ENCODE assay signal across 2 cellular contexts in genomic region chr7:101099969-101100781, GRCh38.
TF ChIP-seq lines count a peak whose summit lies in the region.

No MANE protein-coding gene starts in this region.

TF ChIP-seq in SK-N-SH treated with all-trans-retinoic acid at 6 μM for 48 hours, 23 proteins besides CTCF, POLR2A, EP300 and RAD21:
- TF ChIP-seq TSHZ2 (CRISPR knock-in tag; IDR thresholded peaks at IDR 0.05) = no peak
- peak; percentile 90; the same call in 1 of the 2 replicates for TF ChIP-seq PATZ1 (CRISPR knock-in tag; IDR thresholded peaks at IDR 0.05; ENCODE audit: borderline replicate concordance)
- 0 out of 2 replicates have a peak, but pooled peaks have one; percentile 35 for TF ChIP-seq POU6F1 (CRISPR knock-in tag; IDR thresholded peaks at IDR 0.05; ENCODE audit: borderline replicate concordance, low read depth)
- peak; percentile 57; the same call in 1 of the 2 replicates for TF ChIP-seq SNAI2 (CRISPR knock-in tag; IDR thresholded peaks at IDR 0.05)
- peak; percentile 86 for TF ChIP-seq CSDC2 (CRISPR knock-in tag; IDR thresholded peaks at IDR 0.05)
- peak; percentile 87 for TF ChIP-seq ZFP3 (CRISPR knock-in tag; IDR thresholded peaks at IDR 0.05)
- TF ChIP-seq ISL1 (CRISPR knock-in tag; IDR thresholded peaks at IDR 0.05) = peak; percentile 72
- no peak for TF ChIP-seq ZNF8 (CRISPR knock-in tag; IDR thresholded peaks at IDR 0.05)
- no peak for TF ChIP-seq CSRNP3 (CRISPR knock-in tag; IDR thresholded peaks at IDR 0.05)

TF ChIP-seq in K562, 482 proteins besides CTCF, POLR2A, EP300 and RAD21 (continues in another document):
- TF ChIP-seq MTA1 (IDR thresholded peaks at IDR 0.05; ENCODE audit: borderline replicate concordance) (peak; percentile 79), TCF3 (CRISPR knock-in tag; IDR thresholded peaks at IDR 0.05) (peak; percentile 70), ZMIZ1 (IDR thresholded peaks at IDR 0.05; ENCODE audit: low read depth in 2 of 2, low read length in 2 of 2) (peak in 1 of 2 experiments; percentile 76; a peak in 1 of 4 replicates), RFX7 (CRISPR knock-in tag; IDR thresholded peaks at IDR 0.05) (0 out of 2 replicates have a peak, but pooled peaks have one; percentile 69), TAF7 (tag; IDR thresholded peaks at IDR 0.05) (peak; percentile 10; the same call in 1 of the 2 replicates), DACH1 (IDR thresholded peaks at IDR 0.05; ENCODE audit: partially characterized antibody) (peak; percentile 18), ELK1 (CRISPR knock-in tag; IDR thresholded peaks at IDR 0.05) (no peak), JUNB (CRISPR knock-in tag; conservative IDR thresholded peaks at IDR 0.05) (peak; percentile 96), BHLHE40 (IDR thresholded peaks at IDR 0.05; ENCODE audit: low read length) (peak; percentile 81), TEAD4 (IDR thresholded peaks at IDR 0.05; ENCODE audit: low read length) (peak; percentile 81), TEAD4 (CRISPR knock-in tag; IDR thresholded peaks at IDR 0.05; ENCODE audit: borderline replicate concordance) (no peak), SPI1 (IDR thresholded peaks at IDR 0.05; ENCODE audit: borderline replicate concordance, low read depth, low read length) (no peak), EP400 (IDR thresholded peaks at IDR 0.05) (peak; percentile 93), ZNF212 (CRISPR knock-in tag; IDR thresholded peaks at IDR 0.05) (0 out of 2 replicates have a peak, but pooled peaks have one; percentile 30), PCBP1 (IDR thresholded peaks at IDR 0.05; ENCODE audit: low read depth, low read length, poor library complexity, severe bottlenecking) (no peak), ZNF766 (CRISPR knock-in tag; conservative IDR thresholded peaks at IDR 0.05) (peak; percentile 62; the same call in 1 of the 2 replicates), COPS2 (conservative IDR thresholded peaks at IDR 0.05) (no peak), TFAP4 (CRISPR knock-in tag; IDR thresholded peaks at IDR 0.05; ENCODE audit: borderline replicate concordance) (peak; percentile 92; the same call in 1 of the 2 replicates), ZNF583 (CRISPR knock-in tag; IDR thresholded peaks at IDR 0.05) (peak; percentile 75; the same call in 1 of the 2 replicates), CREB3 (tag; conservative IDR thresholded peaks at IDR 0.05; ENCODE audit: low read depth) (peak; percentile 84), ZNF830 (CRISPR knock-in tag; IDR thresholded peaks at IDR 0.05) (no peak), CLOCK (CRISPR knock-in tag; IDR thresholded peaks at IDR 0.05; ENCODE audit: borderline replicate concordance) (peak; percentile 88), MYC (IDR thresholded peaks at IDR 0.05; ENCODE audit: low read depth, low read length) (peak; percentile 94), MYC (CRISPR knock-in tag; IDR thresholded peaks at IDR 0.05; ENCODE audit: borderline replicate concordance, low read depth) (peak; percentile 90), PKNOX1 (IDR thresholded peaks at IDR 0.05) (peak; percentile 87), ELK3 (CRISPR knock-in tag; IDR thresholded peaks at IDR 0.05) (no peak; the same call in 1 of the 2 replicates), EZH2 (IDR thresholded peaks at IDR 0.05; ENCODE audit: borderline replicate concordance, low read depth, low read length) (no peak), POLR2AphosphoS2 (IDR thresholded peaks at IDR 0.05; ENCODE audit: low read length) (no peak), HDAC6 (IDR thresholded peaks at IDR 0.05; ENCODE audit: low read depth, low read length) (no peak), NR0B1 (IDR thresholded peaks at IDR 0.05; ENCODE audit: partially characterized antibody) (no peak), ZNF217 (CRISPR knock-in tag; IDR thresholded peaks at IDR 0.05) (no peak), TOE1 (IDR thresholded peaks at IDR 0.05; ENCODE audit: borderline replicate concordance) (peak; percentile 70; the same call in 1 of the 2 replicates), TOE1 (CRISPR knock-in tag; IDR thresholded peaks at IDR 0.05; ENCODE audit: borderline replicate concordance, low read depth) (no peak), CTBP1 (IDR thresholded peaks at IDR 0.05; ENCODE audit: borderline replicate concordance) (peak; percentile 98), RBM22 (IDR thresholded peaks at IDR 0.05; ENCODE audit: low read depth, low read length, poor library complexity, severe bottlenecking) (no peak), POLR3G (IDR thresholded peaks at IDR 0.05; ENCODE audit: extremely low read depth, insufficient read length, insufficient replicate concordance) (no peak), PURB (CRISPR knock-in tag; IDR thresholded peaks at IDR 0.05; ENCODE audit: low read depth) (no peak), BRD9 (IDR thresholded peaks at IDR 0.05; ENCODE audit: low read depth, partially characterized antibody) (peak; percentile 57), FOXP4 (CRISPR knock-in tag; IDR thresholded peaks at IDR 0.05; ENCODE audit: borderline replicate concordance) (no peak), TAF9B (IDR thresholded peaks at IDR 0.05; ENCODE audit: partially characterized antibody) (peak; percentile 98), HDGF (IDR thresholded peaks at IDR 0.05) (peak; percentile 82; the same call in 1 of the 2 replicates), HMGXB4 (CRISPR knock-in tag; IDR thresholded peaks at IDR 0.05) (no peak)
